ENCODE assay signal across 2 cellular contexts in genomic region chr17:721540-721937, GRCh38.
TF ChIP-seq lines count a peak whose summit lies in the region.

No MANE protein-coding gene starts in this region.

TF ChIP-seq in HepG2, 621 proteins besides CTCF, POLR2A, EP300 and RAD21:
- no peak for TF ChIP-seq ZNF556 (CRISPR knock-in tag; IDR thresholded peaks at IDR 0.05; ENCODE audit: borderline replicate concordance)
- TF ChIP-seq GLI4 (CRISPR knock-in tag; IDR thresholded peaks at IDR 0.05; ENCODE audit: borderline replicate concordance): no peak
TF ChIP-seq in HepG2: peak in this region for 0.

TF ChIP-seq in WTC11, 78 proteins besides CTCF, POLR2A, EP300 and RAD21:
- TF ChIP-seq E2F1 (CRISPR knock-in tag; IDR thresholded peaks at IDR 0.05) (no peak), NR3C1 (CRISPR knock-in tag; conservative IDR thresholded peaks at IDR 0.05; ENCODE audit: low read depth) (no peak), ZNF423 (CRISPR knock-in tag; IDR thresholded peaks at IDR 0.05) (no peak)
